Comparison of ENCODE assay signal across 16 cellular contexts in genomic region chr1:104402178-104402577, GRCh38.
"Had no signal": no experiment of that assay in that cellular context is flagged by ENCODE, and none has a peak within 500 bp of the region (broad histone marks: within the 10 kb centered on the region; RNA-seq: fewer than 3 reads in every experiment).

No MANE protein-coding gene starts in this region.

- H3K4me3 ChIP-seq: heart right ventricle, lung, right atrium auricular region had no signal

- H3K4me1 ChIP-seq: heart right ventricle, right atrium auricular region had no signal

- H3K27ac ChIP-seq: heart right ventricle, right atrium auricular region, VCaP had no signal

- H3K27me3 ChIP-seq: heart right ventricle, right atrium auricular region had no signal

- H3K36me3 ChIP-seq: heart right ventricle, right atrium auricular region had no signal

- DNase-seq: activated CD4-positive, alpha-beta memory T cell treated with anti-CD3 and anti-CD28 coated beads for 36 hours; activated CD8-positive, alpha-beta memory T cell treated with anti-CD3 and anti-CD28 coated beads, Interleukin-2, amount 10 ng/mL, durations not matched to agents 7 days and 5 days; activated naive CD4-positive, alpha-beta T cell treated with anti-CD3 and anti-CD28 coated beads for 36 hours; activated naive CD8-positive, alpha-beta T cell treated with anti-CD3 and anti-CD28 coated beads, Interleukin-2, amount 50 U/mL, for 24 hours; activated T-cell treated with anti-CD3 and anti-CD28 coated beads, Interleukin-2, amount 50 U/mL, for 1 hour; aorta; effector memory CD4-positive, alpha-beta T cell; heart right ventricle; left cardiac atrium; nephron progenitor cell; stimulated activated CD4-positive, alpha-beta T cell treated with anti-CD3 and anti-CD28 coated beads, Interleukin-2, amount 100 ng/mL, for 48 hours; stimulated activated naive CD4-positive, alpha-beta T cell treated with Interleukin-2 at 50 U/mL for 16 hours; substantia nigra had no signal

- H3K9me3 ChIP-seq: right atrium auricular region had no signal
